In genomic region chr5:143404416-143405062, GRCh38 we compare ENCODE assay signal across 8 cellular contexts. TPM values are rescaled to one million over a fixed set of nuclear protein-coding genes. Genes with fewer than 3 reads are reported as not detected.
A peak's percentile ranks its signal among the peaks of the same experiment; 100 is the strongest.
DNase-seq lines count a peak whose midpoint lies in the region; ATAC-seq lines count a peak whose summit lies in the region.

No MANE protein-coding gene starts in this region.

- peak; percentile 87 for DNase-seq in ELR (ENCODE audit: low read depth)
- peak; percentile 70 for DNase-seq in H4 (ENCODE audit: low spot score)
- peak; percentile 92 for DNase-seq in M059J (ENCODE audit: low read depth)
- peak; percentile 73 for DNase-seq in T-helper 22 cell (ENCODE audit: low read depth)
- peak; percentile 75 for DNase-seq in hepatic stellate cell (ENCODE audit: low spot score)
- DNase-seq in aorta = peak; percentile 90

- peaks cover 12% of the 10 kb centered on the region for H3K4me1 ChIP-seq in rectal smooth muscle tissue (ENCODE audit: control insufficient read depth, insufficient read depth, low read length)
- H3K4me1 ChIP-seq in aorta (ENCODE audit: control insufficient read depth in 1 of 2, insufficient read depth in 2 of 2, low read length in 2 of 2) = peaks cover 10 to 11% of the 10 kb centered on the region in 2 donors

- H3K27me3 ChIP-seq in rectal smooth muscle tissue (ENCODE audit: control insufficient read depth, insufficient read depth, low read length) (no peaks in the 10 kb centered on the region), aorta (ENCODE audit: control insufficient read depth in 1 of 2, insufficient read depth in 2 of 2, low read length in 1 of 2) (no peaks in the 10 kb centered on the region)

- ATAC-seq in aorta (ENCODE audit: low FRiP score) = peak; percentile 82

- H3K9ac ChIP-seq in rectal smooth muscle tissue (ENCODE audit: low read length) = peak overlapping the region; percentile 49

- WGBS in aorta, 2 donors = 0 to 1% methylated on average over 41 of the region's 41 CpGs

- H3K36me3 ChIP-seq in rectal smooth muscle tissue (ENCODE audit: control insufficient read depth, insufficient read depth, low read length) (peaks cover 4% of the 10 kb centered on the region), aorta (ENCODE audit: control insufficient read depth in 1 of 2, insufficient read depth in 2 of 2, low read length in 1 of 2) (no peaks in the 10 kb centered on the region)

- H3K4me3 ChIP-seq in rectal smooth muscle tissue (ENCODE audit: low read length) (peak overlapping the region; percentile 81), aorta (ENCODE audit: low read length in 2 of 2) (peak overlapping the region; percentile 23 to 77)

- H3K27ac ChIP-seq in angular gyrus (ENCODE audit: low read depth, low read length) (peak overlapping the region; percentile 99), rectal smooth muscle tissue (ENCODE audit: low read depth, low read length) (peak overlapping the region; percentile 97), aorta (ENCODE audit: low read depth in 1 of 2, low read length in 2 of 2) (peak overlapping the region; percentile 91 to 93)

- intact Hi-C loops in aorta (cut with DNase I) = loop anchor here (5.0 to 10.0 kb wide), 8 partner anchors 72 to 423 kb away; no protein-coding TSS in a partner anchor

- no peaks in the 10 kb centered on the region for H3K9me3 ChIP-seq in aorta (ENCODE audit: control insufficient read depth, low read length)

RNA-seq across cellular contexts. Expression of gene NR3C1, which starts 1.1 kb away (rescaled TPM):
- 47.9 and 55.5 TPM in 2 replicates for total RNA-seq in H4 (2014; rRNA removed; shearing (Covaris generic))
- 48.0 and 65.3 TPM in 2 replicates for total RNA-seq in M059J (2014; rRNA removed; shearing (Covaris generic))
- total RNA-seq in aorta = 100 to 1,000 TPM in 1 of 2 donors, 10 to 100 TPM in 1; 61.2 to 105 TPM
- 10 to 100 TPM; 16.0 to 16.8 TPM for polyA plus RNA-seq in aorta

Comparison
In these comparisons a context has a peak if more than half of its experiments do, and no peak if none do; other contexts are left out.
1. Peak in every context shown above with its lines: DNase-seq, ATAC-seq, H3K4me3 ChIP-seq and H3K27ac ChIP-seq.